In genomic region chr5:177085985-177086917, GRCh38 we compare ENCODE assay signal across 8 cellular contexts. TPM values are rescaled to one million over a fixed set of nuclear protein-coding genes. Genes with fewer than 3 reads are reported as not detected.
A peak's percentile ranks its signal among the peaks of the same experiment; 100 is the strongest.
DNase-seq lines count a peak whose midpoint lies in the region; ATAC-seq and TF ChIP-seq lines count a peak whose summit lies in the region.

Gene FGFR4, plus strand, starts transcription at chr5:177086915. Its CDS starts 2,688 bp downstream, at chr5:177089603.

- ATAC-seq in HG02884 (IDR thresholded peaks at IDR 0.05; ENCODE audit: unreplicated experiment) = peak; percentile 28

- no peaks in the 10 kb centered on the region for H3K9me3 Mint-ChIP-seq in nephron

- H3K27ac ChIP-seq in esophagus (ENCODE audit: low read depth in 2 of 2, low read length in 1 of 2) = peak within 1 kb of the TSS in 1 of 2 donors; percentile 28
- H3K27ac ChIP-seq in stomach = peak within 1 kb of the TSS; percentile 54 to 80 (median 70)

- H3K4me3 Mint-ChIP-seq in nephron = peak within 1 kb of the TSS; percentile 79 to 88 (median 88)

- no peak for TF ChIP-seq EP300 in stomach (IDR thresholded peaks at IDR 0.05)

- H3K4me1 Mint-ChIP-seq in nephron = peaks cover 34% of the 10 kb centered on the region

- TF ChIP-seq POLR2A in stomach (IDR thresholded peaks at IDR 0.05) = no peak

- intact Hi-C loops in stomach (cut with DNase I; ENCODE audit: low total_unique reads) = no loop called here

- H3K27me3 ChIP-seq in esophagus (ENCODE audit: control insufficient read depth in 1 of 2, insufficient read depth in 2 of 2, low read length in 2 of 2) (no peaks in the 10 kb centered on the region), stomach (peaks cover 0 to 29% (median 0%) of the 10 kb centered on the region in 3 donors)

- peaks cover 14% of the 10 kb centered on the region for H3K27me3 Mint-ChIP-seq in nephron (ENCODE audit: low read depth)

- H3K9me3 ChIP-seq in esophagus (ENCODE audit: control insufficient read depth in 2 of 2, insufficient read depth in 1 of 2, low read depth in 1 of 2, low read length in 1 of 2) = no peaks in the 10 kb centered on the region
- H3K9me3 ChIP-seq in stomach = no peaks in the 10 kb centered on the region

- WGBS in esophagus, 2 donors = 15 to 34% methylated on average over 16 to 37 of the region's 38 CpGs
- WGBS in stomach, 5 donors = 8 to 30% (median 20%) methylated on average over 16 to 35 of the region's 38 CpGs

- peak within 1 kb of the TSS; percentile 86 to 92 (median 91) for H3K27ac Mint-ChIP-seq in nephron

- H3K36me3 ChIP-seq in esophagus (ENCODE audit: control insufficient read depth in 2 of 2, insufficient read depth in 2 of 2, low read length in 1 of 2) = no peaks in the 10 kb centered on the region
- H3K36me3 ChIP-seq in stomach = peaks cover 0 to 5% (median 0%) of the 10 kb centered on the region in 4 donors

- DNase-seq in NCI-H1436 (lab: John Stamatoyannopoulos, UW) (peak; percentile 72), NCI-H1436 treated with DMSO at 0.1 percent for 48 hours (lab: John Stamatoyannopoulos, UW) (no peak), NCI-H526 (lab: John Stamatoyannopoulos, UW) (peak; percentile 30 to 82), stomach (peak; percentile 83)
- DNase-seq in activated CD8-positive, alpha-beta memory T cell treated with anti-CD3 and anti-CD28 coated beads for 48 hours (ENCODE audit: low read depth in 2 of 3, low spot score in 2 of 3) = peak in 2 of 3 experiments; percentile 14 to 31

- H3K36me3 Mint-ChIP-seq in nephron (ENCODE audit: low read depth) = peaks cover 4% of the 10 kb centered on the region

- H3K4me1 ChIP-seq in esophagus (ENCODE audit: control insufficient read depth in 2 of 2, insufficient read depth in 2 of 2, low read length in 1 of 2) (peaks cover 4 to 11% of the 10 kb centered on the region in 2 donors), stomach (peaks cover 8 to 46% (median 38%) of the 10 kb centered on the region in 4 donors)

- TF ChIP-seq CTCF in nephron (IDR thresholded peaks at IDR 0.05; ENCODE audit: unreplicated experiment in 3 of 3) (no peak), stomach (IDR thresholded peaks at IDR 0.05) (no peak)

- peak within 1 kb of the TSS; percentile 31 to 46 for H3K4me3 ChIP-seq in esophagus (ENCODE audit: low read depth in 1 of 2, low read length in 2 of 2)
- peak within 1 kb of the TSS; percentile 50 to 56 (median 52) for H3K4me3 ChIP-seq in stomach

RNA-seq across cellular contexts. Expression of gene FGFR4, which starts in this region (rescaled TPM):
- 1 to 10 TPM; 1.3 to 1.4 TPM for polyA plus RNA-seq in esophagus
- 100 to 1,000 TPM in 1 of 5 donors, 10 to 100 TPM in 3, 1 to 10 TPM in 1; 4.1 to 145 (median 11.0) TPM for total RNA-seq in stomach
- polyA plus RNA-seq in stomach = 10 to 100 TPM in 2 of 3 donors, 1 to 10 TPM in 1; 5.2 to 17.0 (median 15.9) TPM
